1 cellular context compared by ENCODE assay signal in genomic region chr2:181250691-181251090, GRCh38.
TF ChIP-seq lines count a peak whose summit lies in the region.

No MANE protein-coding gene starts in this region.

TF ChIP-seq in HepG2, 621 proteins besides CTCF, POLR2A, EP300 and RAD21 (continued from another document):
- no peak for TF ChIP-seq BCLAF1 (IDR thresholded peaks at IDR 0.05)
- no peak for TF ChIP-seq MXI1 (IDR thresholded peaks at IDR 0.05; ENCODE audit: borderline replicate concordance, low read depth, low read length)
- TF ChIP-seq MLLT10 (CRISPR knock-in tag; IDR thresholded peaks at IDR 0.05) = no peak
- no peak for TF ChIP-seq POGZ (CRISPR knock-in tag; IDR thresholded peaks at IDR 0.05)
- no peak for TF ChIP-seq ZNF567 (CRISPR knock-in tag; IDR thresholded peaks at IDR 0.05; ENCODE audit: borderline replicate concordance)
- no peak for TF ChIP-seq ZNF160 (CRISPR knock-in tag; IDR thresholded peaks at IDR 0.05)
- TF ChIP-seq, protein P1, sequence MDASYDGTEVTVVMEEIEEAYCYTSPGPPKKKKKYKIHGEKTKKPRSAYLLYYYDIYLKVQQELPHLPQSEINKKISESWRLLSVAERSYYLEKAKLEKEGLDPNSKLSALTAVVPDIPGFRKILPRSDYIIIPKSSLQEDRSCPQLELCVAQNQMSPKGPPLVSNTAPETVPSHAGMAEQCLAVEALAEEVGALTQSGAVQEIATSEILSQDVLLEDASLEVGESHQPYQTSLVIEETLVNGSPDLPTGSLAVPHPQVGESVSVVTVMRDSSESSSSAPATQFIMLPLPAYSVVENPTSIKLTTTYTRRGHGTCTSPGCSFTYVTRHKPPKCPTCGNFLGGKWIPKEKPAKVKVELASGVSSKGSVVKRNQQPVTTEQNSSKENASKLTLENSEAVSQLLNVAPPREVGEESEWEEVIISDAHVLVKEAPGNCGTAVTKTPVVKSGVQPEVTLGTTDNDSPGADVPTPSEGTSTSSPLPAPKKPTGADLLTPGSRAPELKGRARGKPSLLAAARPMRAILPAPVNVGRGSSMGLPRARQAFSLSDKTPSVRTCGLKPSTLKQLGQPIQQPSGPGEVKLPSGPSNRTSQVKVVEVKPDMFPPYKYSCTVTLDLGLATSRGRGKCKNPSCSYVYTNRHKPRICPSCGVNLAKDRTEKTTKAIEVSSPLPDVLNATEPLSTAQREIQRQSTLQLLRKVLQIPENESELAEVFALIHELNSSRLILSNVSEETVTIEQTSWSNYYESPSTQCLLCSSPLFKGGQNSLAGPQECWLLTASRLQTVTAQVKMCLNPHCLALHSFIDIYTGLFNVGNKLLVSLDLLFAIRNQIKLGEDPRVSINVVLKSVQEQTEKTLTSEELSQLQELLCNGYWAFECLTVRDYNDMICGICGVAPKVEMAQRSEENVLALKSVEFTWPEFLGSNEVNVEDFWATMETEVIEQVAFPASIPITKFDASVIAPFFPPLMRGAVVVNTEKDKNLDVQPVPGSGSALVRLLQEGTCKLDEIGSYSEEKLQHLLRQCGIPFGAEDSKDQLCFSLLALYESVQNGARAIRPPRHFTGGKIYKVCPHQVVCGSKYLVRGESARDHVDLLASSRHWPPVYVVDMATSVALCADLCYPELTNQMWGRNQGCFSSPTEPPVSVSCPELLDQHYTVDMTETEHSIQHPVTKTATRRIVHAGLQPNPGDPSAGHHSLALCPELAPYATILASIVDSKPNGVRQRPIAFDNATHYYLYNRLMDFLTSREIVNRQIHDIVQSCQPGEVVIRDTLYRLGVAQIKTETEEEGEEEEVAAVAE (CRISPR knock-in tag; IDR thresholded peaks at IDR 0.05; ENCODE audit: borderline replicate concordance) = no peak
- TF ChIP-seq, protein P2, sequence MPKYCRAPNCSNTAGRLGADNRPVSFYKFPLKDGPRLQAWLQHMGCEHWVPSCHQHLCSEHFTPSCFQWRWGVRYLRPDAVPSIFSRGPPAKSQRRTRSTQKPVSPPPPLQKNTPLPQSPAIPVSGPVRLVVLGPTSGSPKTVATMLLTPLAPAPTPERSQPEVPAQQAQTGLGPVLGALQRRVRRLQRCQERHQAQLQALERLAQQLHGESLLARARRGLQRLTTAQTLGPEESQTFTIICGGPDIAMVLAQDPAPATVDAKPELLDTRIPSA (CRISPR knock-in tag; IDR thresholded peaks at IDR 0.05; ENCODE audit: borderline replicate concordance) = no peak
- no peak for TF ChIP-seq ZNF589 (CRISPR knock-in tag; conservative IDR thresholded peaks at IDR 0.05)
- no peak for TF ChIP-seq KDM5A (IDR thresholded peaks at IDR 0.05; ENCODE audit: borderline replicate concordance, low read length)
- no peak for TF ChIP-seq FOXP1 (IDR thresholded peaks at IDR 0.05)
- peak; percentile 53; the same call in 1 of the 2 replicates for TF ChIP-seq FOXP1 (CRISPR knock-in tag; IDR thresholded peaks at IDR 0.05)
- TF ChIP-seq ZNF3 (CRISPR knock-in tag; IDR thresholded peaks at IDR 0.05) = no peak
- no peak for TF ChIP-seq ZBTB43 (CRISPR knock-in tag; conservative IDR thresholded peaks at IDR 0.05)
- no peak for TF ChIP-seq MXD1 (CRISPR knock-in tag; IDR thresholded peaks at IDR 0.05)
- TF ChIP-seq CEBPG (CRISPR knock-in tag; IDR thresholded peaks at IDR 0.05) = peak; percentile 88
- TF ChIP-seq ZNF644 (CRISPR knock-in tag; IDR thresholded peaks at IDR 0.05; ENCODE audit: low read depth) = no peak
- TF ChIP-seq NAIF1 (CRISPR knock-in tag; IDR thresholded peaks at IDR 0.05; ENCODE audit: borderline replicate concordance) = no peak
- TF ChIP-seq FOXA3 (CRISPR knock-in tag; IDR thresholded peaks at IDR 0.05) = peak; percentile 36; the same call in 1 of the 2 replicates
- no peak for TF ChIP-seq ZBTB10 (CRISPR knock-in tag; IDR thresholded peaks at IDR 0.05; ENCODE audit: borderline replicate concordance)
